ENCODE assay signal across 22 cellular contexts in genomic region chr17:30930495-30930894, GRCh38. TPM values are rescaled to one million over a fixed set of nuclear protein-coding genes. Genes with fewer than 3 reads are reported as not detected.
DNase-seq lines count a peak whose midpoint lies in the region; TF ChIP-seq lines count a peak whose summit lies in the region.
"Had no signal": no experiment of that assay in that cellular context is flagged by ENCODE, and none has a peak within 500 bp of the region (broad histone marks: within the 10 kb centered on the region; RNA-seq: fewer than 3 reads in every experiment).

No MANE protein-coding gene starts in this region.

- peak overlapping the region in 2 of 5 donors; percentile 18 to 39 for H3K27ac ChIP-seq in stomach
- no peak overlapping the region for H3K27ac ChIP-seq in smooth muscle cell (ENCODE audit: low read depth)
- H3K27ac ChIP-seq: A549; BLaER1 treated with 17β-estradiol and CSF1 and Interleukin-3, amounts not matched to agents 10 nM and 100 nM; GM23248 had no signal

- H3K27me3 Mint-ChIP-seq in chondrocyte (ENCODE audit: low read depth): peaks cover under 1% of the 10 kb centered on the region

- no peaks in the 10 kb centered on the region for H3K4me1 Mint-ChIP-seq in chondrocyte (ENCODE audit: low read depth)
- H3K4me1 Mint-ChIP-seq: CD8-positive, alpha-beta memory T cell had no signal

- H3K79me2 ChIP-seq in smooth muscle cell (ENCODE audit: low read depth): no peaks in the 10 kb centered on the region

- no peaks in the 10 kb centered on the region for H3F3A ChIP-seq in smooth muscle cell (ENCODE audit: low read depth)

- H2AFZ ChIP-seq in smooth muscle cell (ENCODE audit: low read depth): no peak overlapping the region
- H2AFZ ChIP-seq: GM23248 had no signal

- H3K36me3 Mint-ChIP-seq in chondrocyte (ENCODE audit: low read depth): no peaks in the 10 kb centered on the region
- H3K36me3 Mint-ChIP-seq: CD8-positive, alpha-beta memory T cell had no signal

- TF ChIP-seq EP300 in stomach (IDR thresholded peaks at IDR 0.05): no peak

- H3K4me3 ChIP-seq in LNCaP clone FGC (ENCODE audit: low read depth, low read length) (no peak overlapping the region), stomach (no peak overlapping the region), smooth muscle cell (no peak overlapping the region)
- H3K4me3 ChIP-seq: A549; BLaER1 treated with 17β-estradiol and CSF1 and Interleukin-3, amounts not matched to agents 10 nM and 100 nM; GM23248 had no signal

- no peak overlapping the region for H3K4me3 Mint-ChIP-seq in chondrocyte (ENCODE audit: unreplicated experiment)
- H3K4me3 Mint-ChIP-seq: CD14-positive monocyte; CD4-positive, alpha-beta T cell; CD8-positive, alpha-beta memory T cell had no signal

- TF ChIP-seq CTCF in LNCaP clone FGC (IDR thresholded peaks at IDR 0.05; ENCODE audit: control insufficient read depth, extremely low read depth, insufficient read depth): no peak
- TF ChIP-seq CTCF in chondrocyte (IDR thresholded peaks at IDR 0.05): no peak
- no peak for TF ChIP-seq CTCF in stomach (IDR thresholded peaks at IDR 0.05)
- TF ChIP-seq CTCF in smooth muscle cell (IDR thresholded peaks at IDR 0.05; ENCODE audit: borderline replicate concordance, insufficient read depth, poor library complexity, severe bottlenecking): no peak

- H3K36me3 ChIP-seq in stomach: no peaks in the 10 kb centered on the region
- H3K36me3 ChIP-seq in smooth muscle cell (ENCODE audit: low read depth): no peaks in the 10 kb centered on the region
- H3K36me3 ChIP-seq: BE2C had no signal

- no peak for TF ChIP-seq POLR2A in stomach (IDR thresholded peaks at IDR 0.05)

- H3K9me3 ChIP-seq in stomach (no peaks in the 10 kb centered on the region), smooth muscle cell (replicated peaks; ENCODE audit: low read depth) (no peaks in the 10 kb centered on the region)
- H3K9me3 ChIP-seq: A549; BE2C; BLaER1 treated with 17β-estradiol and CSF1 and Interleukin-3, amounts not matched to agents 10 nM and 100 nM had no signal

- peak; percentile 27 for DNase-seq in D341Med (ENCODE audit: low spot score)
- peak; percentile 40 for DNase-seq in LNCaP clone FGC (ENCODE audit: low read depth)
- DNase-seq in chondrocyte (ENCODE audit: low spot score): peak; percentile 11
- peak; percentile 87 for DNase-seq in stomach
- DNase-seq in NAMALWA (ENCODE audit: low spot score): no peak
- no peak for DNase-seq in smooth muscle cell (lab: John Stamatoyannopoulos, UW; ENCODE audit: unreplicated experiment)
- no peak for DNase-seq in NCI-H1105 treated with DMSO at 0.1 percent for 48 hours (lab: John Stamatoyannopoulos, UW)
- DNase-seq: 8988T; ACHN; AML-193; BE2C; CD4-positive, alpha-beta T cell; CD8-positive, alpha-beta memory T cell; DMS53; DMS79 treated with DMSO at 0.1 percent for 48 hours; GF-D8; GM23248; H7; HCEC 1CT had no signal

- H3K9ac ChIP-seq in smooth muscle cell (ENCODE audit: low read depth): no peak overlapping the region
- H3K9ac ChIP-seq: BLaER1 treated with 17β-estradiol and CSF1 and Interleukin-3, amounts not matched to agents 10 nM and 100 nM; GM23248 had no signal

- no peak overlapping the region for H3K27ac Mint-ChIP-seq in chondrocyte (ENCODE audit: unreplicated experiment)
- H3K27ac Mint-ChIP-seq: CD14-positive monocyte; CD4-positive, alpha-beta T cell; CD8-positive, alpha-beta memory T cell had no signal

- no peaks in the 10 kb centered on the region for H3K4me1 ChIP-seq in stomach
- no peaks in the 10 kb centered on the region for H3K4me1 ChIP-seq in smooth muscle cell (ENCODE audit: low read depth)
- H3K4me1 ChIP-seq: A549, BE2C had no signal

- H3K27me3 ChIP-seq in stomach (no peaks in the 10 kb centered on the region), smooth muscle cell (ENCODE audit: low read depth) (no peaks in the 10 kb centered on the region)
- H3K27me3 ChIP-seq: BE2C; BLaER1 treated with 17β-estradiol and CSF1 and Interleukin-3, amounts not matched to agents 10 nM and 100 nM had no signal

- intact Hi-C loops in stomach (cut with DNase I; ENCODE audit: low total_unique reads): no loop called here

- no peak overlapping the region for H3K4me2 ChIP-seq in smooth muscle cell
- H3K4me2 ChIP-seq: A549; BLaER1 treated with 17β-estradiol and CSF1 and Interleukin-3, amounts not matched to agents 10 nM and 100 nM had no signal

- 31 to 54% (median 41%) methylated on average over 3 of the region's 3 CpGs for WGBS in stomach, 5 donors
- 92% methylated on average over 3 of the region's 3 CpGs for WGBS in smooth muscle cell (ENCODE audit: low lambda C conversion rate)

- H3K9me3 Mint-ChIP-seq in chondrocyte (ENCODE audit: low read depth): no peaks in the 10 kb centered on the region
- H3K9me3 Mint-ChIP-seq: CD14-positive monocyte; CD4-positive, alpha-beta T cell; CD8-positive, alpha-beta memory T cell had no signal

- H4K20me1 ChIP-seq in smooth muscle cell (ENCODE audit: low read depth): no peaks in the 10 kb centered on the region
- H4K20me1 ChIP-seq: BLaER1 treated with 17β-estradiol and CSF1 and Interleukin-3, amounts not matched to agents 10 nM and 100 nM had no signal

RNA-seq across cellular contexts. Expression of gene ADAP2, which starts 8.8 kb away (rescaled TPM):
- total RNA-seq in chondrocyte (0.32 to 1.3 TPM (median 0.64 TPM) in 3 replicates), stomach (10 to 100 TPM in 1 of 5 donors, 1 to 10 TPM in 3, not detected in 1; 4.6 to 28.7 (median 8.4) TPM), smooth muscle cell (0.13 and 0.22 TPM in 2 replicates)
- polyA plus RNA-seq in stomach (10 to 100 TPM in 1 of 3 donors, 1 to 10 TPM in 2; 1.8 to 10.0 (median 6.1) TPM), smooth muscle cell (0.43 and 1.8 TPM in 2 replicates)
- total RNA-seq: GM23248 had no signal
- polyA plus RNA-seq: CD8-positive, alpha-beta memory T cell had no signal

RNA-seq across cellular contexts. Expression of gene TEFM, which starts 24.5 kb away (rescaled TPM):
- total RNA-seq in chondrocyte (10.8 to 17.8 TPM (median 10.9 TPM) in 3 replicates), stomach (10 to 100 TPM in 4 of 5 donors, 1 to 10 TPM in 1; 6.4 to 40.3 (median 24.1) TPM), smooth muscle cell (4.9 and 11.4 TPM in 2 replicates)
- polyA plus RNA-seq in stomach (10 to 100 TPM in 1 of 3 donors, 1 to 10 TPM in 2; 5.9 to 13.3 (median 7.9) TPM), smooth muscle cell (6.1 and 11.0 TPM in 2 replicates)

RNA-seq across cellular contexts. Expression of gene RNF135, which starts 40.3 kb away (rescaled TPM):
- total RNA-seq in chondrocyte: 14.7 to 15.7 TPM (median 15.0 TPM) in 3 replicates
- 10 to 100 TPM in 1 of 5 donors, 1 to 10 TPM in 4; 1.8 to 18.7 (median 7.0) TPM for total RNA-seq in stomach
- 10 to 100 TPM; 11.5 to 15.0 (median 13.0) TPM for polyA plus RNA-seq in stomach
- 5.2 and 9.7 TPM in 2 replicates for total RNA-seq in smooth muscle cell
- 17.9 and 25.4 TPM in 2 replicates for polyA plus RNA-seq in smooth muscle cell

Comparison
In these comparisons a context has a peak if more than half of its experiments do, and no peak if none do; other contexts are left out.
1. DNase-seq: peak in D341Med (single experiment), LNCaP clone FGC (single experiment), chondrocyte (single experiment) and stomach (single experiment); none in NAMALWA (single experiment), smooth muscle cell (single experiment) and NCI-H1105 treated with DMSO at 0.1 percent for 48 hours (single experiment).